Comparison of ENCODE assay signal across 1 cellular context in the genomic region with DNA sequence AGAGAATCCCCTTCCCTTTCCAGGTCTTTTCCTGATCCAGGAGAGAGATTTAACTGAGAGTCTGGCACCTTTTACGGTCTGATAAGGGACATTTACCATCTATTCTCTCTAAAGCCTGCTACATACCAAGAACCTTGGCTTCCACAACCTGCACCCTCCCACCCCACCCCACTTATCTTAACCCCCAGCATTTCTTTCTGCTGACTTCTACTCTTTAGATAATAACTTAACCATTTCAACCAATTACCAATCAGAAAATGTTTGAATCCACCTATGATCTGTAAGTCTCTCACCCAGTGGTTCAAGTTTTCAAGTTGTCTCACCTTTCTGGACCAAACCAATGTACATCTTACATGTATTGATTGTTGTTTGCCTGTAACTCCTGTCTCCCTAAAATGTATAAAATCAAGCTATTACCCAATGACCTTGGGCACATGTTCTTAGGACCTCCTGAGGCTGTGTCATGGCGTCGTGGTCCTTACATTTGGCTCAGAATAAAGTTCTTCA.
TF ChIP-seq lines count a peak whose summit lies in the region.

No MANE protein-coding gene starts in this region.

TF ChIP-seq in K562, 482 proteins besides CTCF, POLR2A, EP300 and RAD21 (continued from another document and continues in another):
- TF ChIP-seq C11orf30 (IDR thresholded peaks at IDR 0.05; ENCODE audit: low read depth) (peak; percentile 58), HNRNPLL (IDR thresholded peaks at IDR 0.05; ENCODE audit: low read depth, low read length, poor library complexity, severe bottlenecking) (no peak), KLF16 (IDR thresholded peaks at IDR 0.05) (peak; percentile 68; the same call in 1 of the 2 replicates), MTA1 (IDR thresholded peaks at IDR 0.05; ENCODE audit: borderline replicate concordance) (no peak), ZNF431 (CRISPR knock-in tag; IDR thresholded peaks at IDR 0.05) (no peak), ZNF143 (CRISPR knock-in tag; IDR thresholded peaks at IDR 0.05) (no peak), ZNF668 (CRISPR knock-in tag; IDR thresholded peaks at IDR 0.05) (peak; percentile 70; the same call in 1 of the 2 replicates), ZNF354B (CRISPR knock-in tag; IDR thresholded peaks at IDR 0.05) (no peak), JUNB (CRISPR knock-in tag; conservative IDR thresholded peaks at IDR 0.05) (no peak), OTX1 (CRISPR knock-in tag; IDR thresholded peaks at IDR 0.05) (no peak), CC2D1A (IDR thresholded peaks at IDR 0.05) (peak; percentile 80), BDP1 (IDR thresholded peaks at IDR 0.05; ENCODE audit: insufficient read depth, insufficient read length) (no peak), HNRNPUL1 (IDR thresholded peaks at IDR 0.05; ENCODE audit: low read length) (no peak), TAL1 (IDR thresholded peaks at IDR 0.05) (peak; percentile 90), ZNF217 (CRISPR knock-in tag; IDR thresholded peaks at IDR 0.05) (no peak), KDM2B (CRISPR knock-in tag; IDR thresholded peaks at IDR 0.05) (no peak), KDM1A (IDR thresholded peaks at IDR 0.05) (peak; percentile 45 to 64; a peak in 2 of 4 replicates), LEF1 (IDR thresholded peaks at IDR 0.05) (no peak), ZNF146 (CRISPR knock-in tag; IDR thresholded peaks at IDR 0.05; ENCODE audit: unreplicated experiment) (no peak), MBD2 (IDR thresholded peaks at IDR 0.05; ENCODE audit: borderline replicate concordance, low read depth) (no peak), KLF6 (CRISPR knock-in tag; IDR thresholded peaks at IDR 0.05; ENCODE audit: borderline replicate concordance) (no peak; the same call in 1 of the 2 replicates), XRCC4 (IDR thresholded peaks at IDR 0.05; ENCODE audit: extremely low read depth, insufficient read depth, insufficient read length) (no peak), DMBX1 (CRISPR knock-in tag; IDR thresholded peaks at IDR 0.05; ENCODE audit: borderline replicate concordance) (no peak), BRCA1 (IDR thresholded peaks at IDR 0.05) (no peak), BRCA1 (CRISPR knock-in tag; IDR thresholded peaks at IDR 0.05) (no peak), SMAD3 (CRISPR knock-in tag; conservative IDR thresholded peaks at IDR 0.05) (no peak), SMARCC2 (IDR thresholded peaks at IDR 0.05; ENCODE audit: low read depth) (0 out of 2 replicates have a peak, but pooled peaks have one; percentile 34), ZNF316 (IDR thresholded peaks at IDR 0.05) (peak; percentile 72), ZNF212 (CRISPR knock-in tag; IDR thresholded peaks at IDR 0.05) (no peak), ZNF699 (CRISPR knock-in tag; IDR thresholded peaks at IDR 0.05; ENCODE audit: insufficient replicate concordance) (no peak), ZBTB17 (CRISPR knock-in tag; IDR thresholded peaks at IDR 0.05) (no peak), ZC3H4 (CRISPR knock-in tag; IDR thresholded peaks at IDR 0.05; ENCODE audit: borderline replicate concordance) (no peak), ZBTB8A (IDR thresholded peaks at IDR 0.05; ENCODE audit: partially characterized antibody) (no peak), L3MBTL2 (IDR thresholded peaks at IDR 0.05) (peak; percentile 68; the same call in 1 of the 2 replicates)
- TF ChIP-seq, protein P1, sequence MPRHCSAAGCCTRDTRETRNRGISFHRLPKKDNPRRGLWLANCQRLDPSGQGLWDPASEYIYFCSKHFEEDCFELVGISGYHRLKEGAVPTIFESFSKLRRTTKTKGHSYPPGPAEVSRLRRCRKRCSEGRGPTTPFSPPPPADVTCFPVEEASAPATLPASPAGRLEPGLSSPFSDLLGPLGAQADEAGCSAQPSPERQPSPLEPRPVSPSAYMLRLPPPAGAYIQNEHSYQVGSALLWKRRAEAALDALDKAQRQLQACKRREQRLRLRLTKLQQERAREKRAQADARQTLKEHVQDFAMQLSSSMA (CRISPR knock-in tag; IDR thresholded peaks at IDR 0.05), result no peak
- TF ChIP-seq, protein P2, sequence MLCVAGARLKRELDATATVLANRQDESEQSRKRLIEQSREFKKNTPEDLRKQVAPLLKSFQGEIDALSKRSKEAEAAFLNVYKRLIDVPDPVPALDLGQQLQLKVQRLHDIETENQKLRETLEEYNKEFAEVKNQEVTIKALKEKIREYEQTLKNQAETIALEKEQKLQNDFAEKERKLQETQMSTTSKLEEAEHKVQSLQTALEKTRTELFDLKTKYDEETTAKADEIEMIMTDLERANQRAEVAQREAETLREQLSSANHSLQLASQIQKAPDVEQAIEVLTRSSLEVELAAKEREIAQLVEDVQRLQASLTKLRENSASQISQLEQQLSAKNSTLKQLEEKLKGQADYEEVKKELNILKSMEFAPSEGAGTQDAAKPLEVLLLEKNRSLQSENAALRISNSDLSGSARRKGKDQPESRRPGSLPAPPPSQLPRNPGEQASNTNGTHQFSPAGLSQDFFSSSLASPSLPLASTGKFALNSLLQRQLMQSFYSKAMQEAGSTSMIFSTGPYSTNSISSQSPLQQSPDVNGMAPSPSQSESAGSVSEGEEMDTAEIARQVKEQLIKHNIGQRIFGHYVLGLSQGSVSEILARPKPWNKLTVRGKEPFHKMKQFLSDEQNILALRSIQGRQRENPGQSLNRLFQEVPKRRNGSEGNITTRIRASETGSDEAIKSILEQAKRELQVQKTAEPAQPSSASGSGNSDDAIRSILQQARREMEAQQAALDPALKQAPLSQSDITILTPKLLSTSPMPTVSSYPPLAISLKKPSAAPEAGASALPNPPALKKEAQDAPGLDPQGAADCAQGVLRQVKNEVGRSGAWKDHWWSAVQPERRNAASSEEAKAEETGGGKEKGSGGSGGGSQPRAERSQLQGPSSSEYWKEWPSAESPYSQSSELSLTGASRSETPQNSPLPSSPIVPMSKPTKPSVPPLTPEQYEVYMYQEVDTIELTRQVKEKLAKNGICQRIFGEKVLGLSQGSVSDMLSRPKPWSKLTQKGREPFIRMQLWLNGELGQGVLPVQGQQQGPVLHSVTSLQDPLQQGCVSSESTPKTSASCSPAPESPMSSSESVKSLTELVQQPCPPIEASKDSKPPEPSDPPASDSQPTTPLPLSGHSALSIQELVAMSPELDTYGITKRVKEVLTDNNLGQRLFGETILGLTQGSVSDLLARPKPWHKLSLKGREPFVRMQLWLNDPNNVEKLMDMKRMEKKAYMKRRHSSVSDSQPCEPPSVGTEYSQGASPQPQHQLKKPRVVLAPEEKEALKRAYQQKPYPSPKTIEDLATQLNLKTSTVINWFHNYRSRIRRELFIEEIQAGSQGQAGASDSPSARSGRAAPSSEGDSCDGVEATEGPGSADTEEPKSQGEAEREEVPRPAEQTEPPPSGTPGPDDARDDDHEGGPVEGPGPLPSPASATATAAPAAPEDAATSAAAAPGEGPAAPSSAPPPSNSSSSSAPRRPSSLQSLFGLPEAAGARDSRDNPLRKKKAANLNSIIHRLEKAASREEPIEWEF (CRISPR knock-in tag; IDR thresholded peaks at IDR 0.05), result peak; percentile 73; the same call in 1 of the 2 replicates
- TF ChIP-seq, protein P3, sequence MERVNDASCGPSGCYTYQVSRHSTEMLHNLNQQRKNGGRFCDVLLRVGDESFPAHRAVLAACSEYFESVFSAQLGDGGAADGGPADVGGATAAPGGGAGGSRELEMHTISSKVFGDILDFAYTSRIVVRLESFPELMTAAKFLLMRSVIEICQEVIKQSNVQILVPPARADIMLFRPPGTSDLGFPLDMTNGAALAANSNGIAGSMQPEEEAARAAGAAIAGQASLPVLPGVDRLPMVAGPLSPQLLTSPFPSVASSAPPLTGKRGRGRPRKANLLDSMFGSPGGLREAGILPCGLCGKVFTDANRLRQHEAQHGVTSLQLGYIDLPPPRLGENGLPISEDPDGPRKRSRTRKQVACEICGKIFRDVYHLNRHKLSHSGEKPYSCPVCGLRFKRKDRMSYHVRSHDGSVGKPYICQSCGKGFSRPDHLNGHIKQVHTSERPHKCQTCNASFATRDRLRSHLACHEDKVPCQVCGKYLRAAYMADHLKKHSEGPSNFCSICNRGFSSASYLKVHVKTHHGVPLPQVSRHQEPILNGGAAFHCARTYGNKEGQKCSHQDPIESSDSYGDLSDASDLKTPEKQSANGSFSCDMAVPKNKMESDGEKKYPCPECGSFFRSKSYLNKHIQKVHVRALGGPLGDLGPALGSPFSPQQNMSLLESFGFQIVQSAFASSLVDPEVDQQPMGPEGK (CRISPR knock-in tag; IDR thresholded peaks at IDR 0.05; ENCODE audit: borderline replicate concordance), result no peak
- TF ChIP-seq, protein P4, sequence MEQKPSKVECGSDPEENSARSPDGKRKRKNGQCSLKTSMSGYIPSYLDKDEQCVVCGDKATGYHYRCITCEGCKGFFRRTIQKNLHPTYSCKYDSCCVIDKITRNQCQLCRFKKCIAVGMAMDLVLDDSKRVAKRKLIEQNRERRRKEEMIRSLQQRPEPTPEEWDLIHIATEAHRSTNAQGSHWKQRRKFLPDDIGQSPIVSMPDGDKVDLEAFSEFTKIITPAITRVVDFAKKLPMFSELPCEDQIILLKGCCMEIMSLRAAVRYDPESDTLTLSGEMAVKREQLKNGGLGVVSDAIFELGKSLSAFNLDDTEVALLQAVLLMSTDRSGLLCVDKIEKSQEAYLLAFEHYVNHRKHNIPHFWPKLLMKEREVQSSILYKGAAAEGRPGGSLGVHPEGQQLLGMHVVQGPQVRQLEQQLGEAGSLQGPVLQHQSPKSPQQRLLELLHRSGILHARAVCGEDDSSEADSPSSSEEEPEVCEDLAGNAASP (IDR thresholded peaks at IDR 0.05), result no peak
- TF ChIP-seq, protein P5, sequence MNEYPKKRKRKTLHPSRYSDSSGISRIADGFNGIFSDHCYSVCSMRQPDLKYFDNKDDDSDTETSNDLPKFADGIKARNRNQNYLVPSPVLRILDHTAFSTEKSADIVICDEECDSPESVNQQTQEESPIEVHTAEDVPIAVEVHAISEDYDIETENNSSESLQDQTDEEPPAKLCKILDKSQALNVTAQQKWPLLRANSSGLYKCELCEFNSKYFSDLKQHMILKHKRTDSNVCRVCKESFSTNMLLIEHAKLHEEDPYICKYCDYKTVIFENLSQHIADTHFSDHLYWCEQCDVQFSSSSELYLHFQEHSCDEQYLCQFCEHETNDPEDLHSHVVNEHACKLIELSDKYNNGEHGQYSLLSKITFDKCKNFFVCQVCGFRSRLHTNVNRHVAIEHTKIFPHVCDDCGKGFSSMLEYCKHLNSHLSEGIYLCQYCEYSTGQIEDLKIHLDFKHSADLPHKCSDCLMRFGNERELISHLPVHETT (CRISPR knock-in tag; conservative IDR thresholded peaks at IDR 0.05 in 1 of 2, IDR thresholded peaks at IDR 0.05 in 1 of 2), result 0 out of 4 replicates have a peak, but pooled peaks of 1 of the 2 experiments have one; percentile 49
- TF ChIP-seq, protein P6, sequence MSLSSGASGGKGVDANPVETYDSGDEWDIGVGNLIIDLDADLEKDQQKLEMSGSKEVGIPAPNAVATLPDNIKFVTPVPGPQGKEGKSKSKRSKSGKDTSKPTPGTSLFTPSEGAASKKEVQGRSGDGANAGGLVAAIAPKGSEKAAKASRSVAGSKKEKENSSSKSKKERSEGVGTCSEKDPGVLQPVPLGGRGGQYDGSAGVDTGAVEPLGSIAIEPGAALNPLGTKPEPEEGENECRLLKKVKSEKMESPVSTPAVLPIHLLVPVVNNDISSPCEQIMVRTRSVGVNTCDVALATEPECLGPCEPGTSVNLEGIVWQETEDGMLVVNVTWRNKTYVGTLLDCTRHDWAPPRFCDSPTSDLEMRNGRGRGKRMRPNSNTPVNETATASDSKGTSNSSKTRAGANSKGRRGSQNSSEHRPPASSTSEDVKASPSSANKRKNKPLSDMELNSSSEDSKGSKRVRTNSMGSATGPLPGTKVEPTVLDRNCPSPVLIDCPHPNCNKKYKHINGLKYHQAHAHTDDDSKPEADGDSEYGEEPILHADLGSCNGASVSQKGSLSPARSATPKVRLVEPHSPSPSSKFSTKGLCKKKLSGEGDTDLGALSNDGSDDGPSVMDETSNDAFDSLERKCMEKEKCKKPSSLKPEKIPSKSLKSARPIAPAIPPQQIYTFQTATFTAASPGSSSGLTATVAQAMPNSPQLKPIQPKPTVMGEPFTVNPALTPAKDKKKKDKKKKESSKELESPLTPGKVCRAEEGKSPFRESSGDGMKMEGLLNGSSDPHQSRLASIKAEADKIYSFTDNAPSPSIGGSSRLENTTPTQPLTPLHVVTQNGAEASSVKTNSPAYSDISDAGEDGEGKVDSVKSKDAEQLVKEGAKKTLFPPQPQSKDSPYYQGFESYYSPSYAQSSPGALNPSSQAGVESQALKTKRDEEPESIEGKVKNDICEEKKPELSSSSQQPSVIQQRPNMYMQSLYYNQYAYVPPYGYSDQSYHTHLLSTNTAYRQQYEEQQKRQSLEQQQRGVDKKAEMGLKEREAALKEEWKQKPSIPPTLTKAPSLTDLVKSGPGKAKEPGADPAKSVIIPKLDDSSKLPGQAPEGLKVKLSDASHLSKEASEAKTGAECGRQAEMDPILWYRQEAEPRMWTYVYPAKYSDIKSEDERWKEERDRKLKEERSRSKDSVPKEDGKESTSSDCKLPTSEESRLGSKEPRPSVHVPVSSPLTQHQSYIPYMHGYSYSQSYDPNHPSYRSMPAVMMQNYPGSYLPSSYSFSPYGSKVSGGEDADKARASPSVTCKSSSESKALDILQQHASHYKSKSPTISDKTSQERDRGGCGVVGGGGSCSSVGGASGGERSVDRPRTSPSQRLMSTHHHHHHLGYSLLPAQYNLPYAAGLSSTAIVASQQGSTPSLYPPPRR (CRISPR knock-in tag; IDR thresholded peaks at IDR 0.05; ENCODE audit: borderline replicate concordance), result no peak
